25 cellular contexts compared by ENCODE assay signal in genomic region chr1:226417830-226418546, GRCh38.
DNase-seq lines count a peak whose midpoint lies in the region; ATAC-seq and TF ChIP-seq lines count a peak whose summit lies in the region.
"Had no signal": no experiment of that assay in that cellular context is flagged by ENCODE, and none has a peak within 500 bp of the region (broad histone marks: within the 10 kb centered on the region; RNA-seq: fewer than 3 reads in every experiment).

No MANE protein-coding gene starts in this region.

- CTCF ChIA-PET in HEK293 (lab: Yijun Ruan, JAX) = interaction anchor here (0.5 to 10.6 kb wide), 6 partner anchors 10 to 1773 kb away, joined by 3 to 125 read pairs (median 3); partner anchors contain the start of gene PARP1

- peak; percentile 47 for DNase-seq in activated CD8-positive, alpha-beta memory T cell treated with anti-CD3 and anti-CD28 coated beads for 24 hours
- DNase-seq in activated CD8-positive, alpha-beta memory T cell treated with anti-CD3 and anti-CD28 coated beads, Interleukin-2, amount 50 U/mL, for 48 hours = no peak
- no peak for DNase-seq in central memory CD8-positive, alpha-beta T cell (ENCODE audit: low spot score in 2 of 2)
- DNase-seq in smooth muscle cell of the brain vasculature (ENCODE audit: low read depth, low spot score) (peak; percentile 70), NCI-H1417 treated with DMSO at 0.1 percent for 48 hours (lab: John Stamatoyannopoulos, UW) (no peak)
- DNase-seq in activated naive CD4-positive, alpha-beta T cell treated with anti-CD3 and anti-CD28 coated beads, Interleukin-2, amount 50 U/mL, for 16 hours = no peak
- DNase-seq: ACHN, C1 segment of cervical spinal cord, DMS53, EL, MM.1S, NCI-H1048, NCI-H1436, NCI-H1930, NCI-H2227 treated with DMSO at 0.1 percent for 48 hours, NCI-H510A treated with DMSO at 0.1 percent for 48 hours, NCI-H748 treated with DMSO at 0.1 percent for 48 hours, SIG-M5, SK-N-SH had no signal

- no peak overlapping the region for H3K27ac ChIP-seq in HEK293 (ENCODE audit: extremely low read depth, low read depth, low read length)
- H3K27ac ChIP-seq: 22Rv1 had no signal

- TF ChIP-seq CTCF in HEK293 (tag by site-specific recombination; IDR thresholded peaks at IDR 0.05) = no peak

- POLR2A ChIA-PET in HEK293 (lab: Yijun Ruan, JAX) = no interaction called here

- H3K4me1 ChIP-seq in HEK293 (ENCODE audit: control insufficient read depth, insufficient read depth, low read length) = no peaks in the 10 kb centered on the region
- H3K4me1 ChIP-seq: HAP-1 had no signal

- H3K36me3 ChIP-seq in HEK293 (ENCODE audit: control insufficient read depth in 2 of 2, insufficient read depth in 1 of 2, low read length in 2 of 2) = no peaks in the 10 kb centered on the region
- H3K36me3 ChIP-seq: HAP-1 had no signal

- no peaks in the 10 kb centered on the region for H3K36me3 Mint-ChIP-seq in central memory CD8-positive, alpha-beta T cell (ENCODE audit: insufficient read depth)

- no peaks in the 10 kb centered on the region for H3K27me3 Mint-ChIP-seq in central memory CD8-positive, alpha-beta T cell

- H3K9me3 Mint-ChIP-seq in central memory CD8-positive, alpha-beta T cell = no peaks in the 10 kb centered on the region

- H3K4me1 Mint-ChIP-seq in central memory CD8-positive, alpha-beta T cell = peaks cover 23% of the 10 kb centered on the region

- H3K27ac Mint-ChIP-seq in central memory CD8-positive, alpha-beta T cell (ENCODE audit: low read depth) = peak overlapping the region; percentile 66

- ATAC-seq in central memory CD8-positive, alpha-beta T cell (replicated peaks; ENCODE audit: extremely low read depth, poor library complexity, severe bottlenecking) = peak; percentile 91
- no peak for ATAC-seq in GM18517 (IDR thresholded peaks at IDR 0.05; ENCODE audit: unreplicated experiment)
- ATAC-seq: K562, Panc1 had no signal

- H3K9me3 ChIP-seq in HEK293 (ENCODE audit: control insufficient read depth, insufficient read depth, low read depth, low read length) = no peaks in the 10 kb centered on the region
- H3K9me3 ChIP-seq: HAP-1, SK-N-SH had no signal

- no peak overlapping the region for H3K4me3 ChIP-seq in HEK293 (ENCODE audit: low read depth, low read length)
- H3K4me3 ChIP-seq: HAP-1, K562 had no signal

- peak overlapping the region; percentile 9 for H3K4me3 Mint-ChIP-seq in central memory CD8-positive, alpha-beta T cell

TF ChIP-seq in HEK293, 187 proteins besides CTCF, POLR2A, EP300 and RAD21:
- TF ChIP-seq ZBTB49 (tag by site-specific recombination; IDR thresholded peaks at IDR 0.05; ENCODE audit: low read depth) (no peak), ZIC2 (tag by site-specific recombination; IDR thresholded peaks at IDR 0.05) (peak; percentile 22; the same call in 1 of the 2 replicates), MEIS1 (CRISPR knock-in tag; IDR thresholded peaks at IDR 0.05; ENCODE audit: borderline replicate concordance) (no peak)

Comparison
In these comparisons a context has a peak if more than half of its experiments do, and no peak if none do; other contexts are left out.
1. DNase-seq: peak in activated CD8-positive, alpha-beta memory T cell treated with anti-CD3 and anti-CD28 coated beads for 24 hours (single experiment) and smooth muscle cell of the brain vasculature (single experiment); none in activated CD8-positive, alpha-beta memory T cell treated with anti-CD3 and anti-CD28 coated beads, Interleukin-2, amount 50 U/mL, for 48 hours (single experiment), central memory CD8-positive, alpha-beta T cell (0 of 2), activated naive CD4-positive, alpha-beta T cell treated with anti-CD3 and anti-CD28 coated beads, Interleukin-2, amount 50 U/mL, for 16 hours (single experiment) and NCI-H1417 treated with DMSO at 0.1 percent for 48 hours (single experiment).